8 cellular contexts compared by ENCODE assay signal in genomic region chrX:39688576-39689373, GRCh38.
A peak's percentile ranks its signal among the peaks of the same experiment; 100 is the strongest.
DNase-seq lines count a peak whose midpoint lies in the region; ATAC-seq and TF ChIP-seq lines count a peak whose summit lies in the region.

No MANE protein-coding gene starts in this region.

- CTCF ChIA-PET in activated CD8-positive, alpha-beta memory T cell treated with anti-CD3 and anti-CD28 coated beads, Interleukin-2, amount 10 ng/mL, durations not matched to agents 7 days and 5 days (lab: Charles Lee) = no interaction called here

- H3K27me3 ChIP-seq in fibroblast of lung (ENCODE audit: control insufficient read depth, insufficient read depth, low read length) = no peaks in the 10 kb centered on the region
- H3K27me3 ChIP-seq in upper lobe of right lung = no peaks in the 10 kb centered on the region

- H3K79me2 ChIP-seq in fibroblast of lung (ENCODE audit: control insufficient read depth, insufficient read depth, low read length) = no peaks in the 10 kb centered on the region

- H4K20me1 ChIP-seq in fibroblast of lung (ENCODE audit: control insufficient read depth, extremely low read depth, insufficient read depth, low read length) = no peaks in the 10 kb centered on the region

- peak; percentile 45 for ATAC-seq in activated CD8-positive, alpha-beta memory T cell treated with anti-CD3 and anti-CD28 coated beads, Interleukin-2, amount 10 ng/mL, durations not matched to agents 7 days and 5 days
- ATAC-seq in naive B cell (ENCODE audit: low read depth in 2 of 2) = peak; percentile 27 to 49
- ATAC-seq in upper lobe of right lung = peak; percentile 97
- ATAC-seq in HG02642 (IDR thresholded peaks at IDR 0.05; ENCODE audit: poor library complexity, unreplicated experiment) = no peak

- peak overlapping the region in 3 of 4 experiments; percentile 10 to 47 (median 10) for H3K4me3 ChIP-seq in fibroblast of lung (replicated peaks in 1 of 4; ENCODE audit: control extremely low read depth in 1 of 4, insufficient read depth in 1 of 4, low read depth in 3 of 4, low read length in 4 of 4)
- H3K4me3 ChIP-seq in upper lobe of right lung = peak overlapping the region; percentile 42

- intact Hi-C loops in upper lobe of right lung (cut with DNase I) = no loop called here

- H3K36me3 ChIP-seq in fibroblast of lung (ENCODE audit: control insufficient read depth, insufficient read depth, low read length) (no peaks in the 10 kb centered on the region), upper lobe of right lung (no peaks in the 10 kb centered on the region)

- no peak overlapping the region for H3K9ac ChIP-seq in fibroblast of lung (ENCODE audit: insufficient read depth, low read length)

- peaks cover 40% of the 10 kb centered on the region for H3K27me3 Mint-ChIP-seq in activated CD8-positive, alpha-beta memory T cell treated with anti-CD3 and anti-CD28 coated beads, Interleukin-2, amount 10 ng/mL, durations not matched to agents 7 days and 5 days
- H3K27me3 Mint-ChIP-seq in naive B cell = peaks cover 34 to 56% (median 48%) of the 10 kb centered on the region in 3 donors

- TF ChIP-seq CTCF in fibroblast of lung (conservative IDR thresholded peaks at IDR 0.05 in 1 of 2, IDR thresholded peaks at IDR 0.05 in 1 of 2; ENCODE audit: low read depth in 1 of 2, low read length in 2 of 2) (no peak), upper lobe of right lung (IDR thresholded peaks at IDR 0.05) (no peak)

- no peaks in the 10 kb centered on the region for H3K4me1 ChIP-seq in fibroblast of lung (ENCODE audit: control insufficient read depth, extremely low read depth, insufficient read depth, low read length)
- peaks cover 7% of the 10 kb centered on the region for H3K4me1 ChIP-seq in upper lobe of right lung

- H2AFZ ChIP-seq in fibroblast of lung (ENCODE audit: low read length) = no peak overlapping the region

- H3K4me3 Mint-ChIP-seq in activated CD8-positive, alpha-beta memory T cell treated with anti-CD3 and anti-CD28 coated beads, Interleukin-2, amount 10 ng/mL, durations not matched to agents 7 days and 5 days = no peak overlapping the region
- H3K4me3 Mint-ChIP-seq in naive B cell = peak overlapping the region in 7 of 8 donors; percentile 6 to 45 (median 35)

- H3K27ac Mint-ChIP-seq in activated CD8-positive, alpha-beta memory T cell treated with anti-CD3 and anti-CD28 coated beads, Interleukin-2, amount 10 ng/mL, durations not matched to agents 7 days and 5 days = no peak overlapping the region
- no peak overlapping the region for H3K27ac Mint-ChIP-seq in naive B cell

- H3K27ac ChIP-seq in fibroblast of lung (ENCODE audit: insufficient read depth, low read length) (no peak overlapping the region), upper lobe of right lung (no peak overlapping the region)

- H3K4me1 Mint-ChIP-seq in activated CD8-positive, alpha-beta memory T cell treated with anti-CD3 and anti-CD28 coated beads, Interleukin-2, amount 10 ng/mL, durations not matched to agents 7 days and 5 days = no peaks in the 10 kb centered on the region
- H3K4me1 Mint-ChIP-seq in naive B cell = peaks cover 0 to 4% (median 0%) of the 10 kb centered on the region in 3 donors

- H3K9me3 ChIP-seq in fibroblast of lung (ENCODE audit: control insufficient read depth, insufficient read depth, low read depth, low read length) (no peaks in the 10 kb centered on the region), upper lobe of right lung (no peaks in the 10 kb centered on the region)

- H3K36me3 Mint-ChIP-seq in activated CD8-positive, alpha-beta memory T cell treated with anti-CD3 and anti-CD28 coated beads, Interleukin-2, amount 10 ng/mL, durations not matched to agents 7 days and 5 days = no peaks in the 10 kb centered on the region
- H3K36me3 Mint-ChIP-seq in naive B cell = no peaks in the 10 kb centered on the region

- peak overlapping the region; percentile 64 for H3K4me2 ChIP-seq in fibroblast of lung (ENCODE audit: extremely low read depth, insufficient read depth, low read length)

- no peaks in the 10 kb centered on the region for H3K9me3 Mint-ChIP-seq in activated CD8-positive, alpha-beta memory T cell treated with anti-CD3 and anti-CD28 coated beads, Interleukin-2, amount 10 ng/mL, durations not matched to agents 7 days and 5 days (ENCODE audit: low read depth)
- no peaks in the 10 kb centered on the region for H3K9me3 Mint-ChIP-seq in naive B cell

- DNase-seq in DMS79 (lab: John Stamatoyannopoulos, UW) (peak; percentile 5), NCI-H1092 (lab: John Stamatoyannopoulos, UW) (peak; percentile 78), fibroblast of lung (ENCODE audit: low read depth in 2 of 2) (peak; percentile 38 to 51), naive B cell (no peak), upper lobe of right lung (peak; percentile 81)
- DNase-seq in activated CD8-positive, alpha-beta memory T cell treated with anti-CD3 and anti-CD28 coated beads, Interleukin-2, amount 10 ng/mL, durations not matched to agents 7 days and 5 days = no peak
- no peak for DNase-seq in effector CD4-positive, alpha-beta T cell

Comparison
In these comparisons a context has a peak if more than half of its experiments do, and no peak if none do; other contexts are left out.
1. DNase-seq: peak in DMS79 (single experiment), NCI-H1092 (single experiment), fibroblast of lung (2 of 2) and upper lobe of right lung (single experiment); none in activated CD8-positive, alpha-beta memory T cell treated with anti-CD3 and anti-CD28 coated beads, Interleukin-2, amount 10 ng/mL, durations not matched to agents 7 days and 5 days (single experiment), naive B cell (single experiment) and effector CD4-positive, alpha-beta T cell (single experiment).